12 cellular contexts compared by ENCODE assay signal in the genomic region with DNA sequence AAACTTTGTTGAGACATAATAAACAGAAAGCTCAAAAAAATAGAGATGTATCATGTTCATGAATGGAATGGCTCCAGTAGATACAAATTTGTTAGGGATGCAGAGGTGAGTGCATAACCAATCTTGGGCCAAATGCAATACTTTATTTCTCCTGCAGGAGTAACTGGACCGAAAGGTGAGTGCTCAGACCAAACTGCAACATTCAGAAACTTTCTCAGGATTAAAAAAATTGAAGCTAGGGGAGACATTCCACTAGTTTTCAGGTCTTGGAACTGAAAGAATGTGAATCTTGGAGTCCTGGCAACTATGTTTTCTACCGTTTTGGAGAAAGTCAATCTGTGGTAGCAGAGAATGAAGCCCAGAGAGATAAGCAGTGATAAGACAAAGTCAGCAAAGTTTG. TPM values are rescaled to one million over a fixed set of nuclear protein-coding genes. Genes with fewer than 3 reads are reported as not detected.
DNase-seq lines count a peak whose midpoint lies in the region; ATAC-seq and TF ChIP-seq lines count a peak whose summit lies in the region.
"Had no signal": no experiment of that assay in that cellular context is flagged by ENCODE, and none has a peak within 500 bp of the region (broad histone marks: within the 10 kb centered on the region; RNA-seq: fewer than 3 reads in every experiment).

No MANE protein-coding gene starts in this region.

- no peak overlapping the region for H3K27ac ChIP-seq in DND-41 (ENCODE audit: low read length)
- H3K27ac ChIP-seq: right atrium auricular region had no signal

- no peaks in the 10 kb centered on the region for H4K20me1 ChIP-seq in DND-41 (ENCODE audit: insufficient read depth, low read length)

- H3K4me1 Mint-ChIP-seq in HFFc6 (ENCODE audit: low read depth): no peaks in the 10 kb centered on the region
- no peaks in the 10 kb centered on the region for H3K4me1 Mint-ChIP-seq in activated T-cell treated with anti-CD3 and anti-CD28 coated beads, Interleukin-2, amount 50 U/mL, for 24 hours (ENCODE audit: low read depth)
- H3K4me1 Mint-ChIP-seq: CD8-positive, alpha-beta memory T cell had no signal

- no peaks in the 10 kb centered on the region for H3K9me3 Mint-ChIP-seq in HFFc6
- no peaks in the 10 kb centered on the region for H3K9me3 Mint-ChIP-seq in activated T-cell treated with anti-CD3 and anti-CD28 coated beads, Interleukin-2, amount 50 U/mL, for 24 hours
- H3K9me3 Mint-ChIP-seq: CD8-positive, alpha-beta memory T cell had no signal

- H3K27me3 ChIP-seq in DND-41 (ENCODE audit: insufficient read depth, low read length, poor library complexity) (no peaks in the 10 kb centered on the region), kidney epithelial cell (ENCODE audit: control insufficient read depth, insufficient read depth, low read length) (no peaks in the 10 kb centered on the region)
- H3K27me3 ChIP-seq: right atrium auricular region had no signal

- no peaks in the 10 kb centered on the region for H3K4me1 ChIP-seq in DND-41 (ENCODE audit: insufficient read depth, low read length)
- H3K4me1 ChIP-seq: right atrium auricular region had no signal

- H3K36me3 Mint-ChIP-seq in HFFc6 (ENCODE audit: low read depth): no peaks in the 10 kb centered on the region
- no peaks in the 10 kb centered on the region for H3K36me3 Mint-ChIP-seq in activated T-cell treated with anti-CD3 and anti-CD28 coated beads, Interleukin-2, amount 50 U/mL, for 24 hours (ENCODE audit: low read depth)
- H3K36me3 Mint-ChIP-seq: CD8-positive, alpha-beta memory T cell had no signal

- H2AFZ ChIP-seq in DND-41 (ENCODE audit: low read depth, low read length): no peak overlapping the region

- H3K4me3 Mint-ChIP-seq in HFFc6: no peak overlapping the region
- H3K4me3 Mint-ChIP-seq in activated T-cell treated with anti-CD3 and anti-CD28 coated beads, Interleukin-2, amount 50 U/mL, for 24 hours: no peak overlapping the region
- H3K4me3 Mint-ChIP-seq: CD8-positive, alpha-beta memory T cell had no signal

- H3K4me3 ChIP-seq in DND-41 (ENCODE audit: low read depth in 1 of 2, low read length in 2 of 2) (no peak overlapping the region), kidney epithelial cell (ENCODE audit: low read depth, low read length) (no peak overlapping the region)
- H3K4me3 ChIP-seq: right atrium auricular region had no signal

- H3K36me3 ChIP-seq in DND-41 (ENCODE audit: insufficient read depth, low read length) (no peaks in the 10 kb centered on the region), kidney epithelial cell (ENCODE audit: control insufficient read depth, insufficient read depth, low read length) (no peaks in the 10 kb centered on the region)
- H3K36me3 ChIP-seq: right atrium auricular region had no signal

- H3K9me3 ChIP-seq in DND-41 (ENCODE audit: insufficient read depth, low read length, severe bottlenecking): no peaks in the 10 kb centered on the region
- H3K9me3 ChIP-seq: right atrium auricular region had no signal

- TF ChIP-seq CTCF in DND-41 (IDR thresholded peaks at IDR 0.05; ENCODE audit: borderline replicate concordance, extremely low read depth, low read length, poor library complexity, severe bottlenecking) (peak; percentile 22), HFFc6 (IDR thresholded peaks at IDR 0.05) (peak; percentile 62), kidney epithelial cell (IDR thresholded peaks at IDR 0.05; ENCODE audit: insufficient read depth, low read length, poor library complexity, severe bottlenecking) (peak; percentile 9)

- H3K27me3 Mint-ChIP-seq in HFFc6 (ENCODE audit: insufficient read depth): no peaks in the 10 kb centered on the region; the same call in none of the 2 replicates
- H3K27me3 Mint-ChIP-seq in activated T-cell treated with anti-CD3 and anti-CD28 coated beads, Interleukin-2, amount 50 U/mL, for 24 hours: peaks cover 30% of the 10 kb centered on the region

- ATAC-seq in DND-41 (ENCODE audit: insufficient read depth, low read depth) (no peak), GM18873 (IDR thresholded peaks at IDR 0.05; ENCODE audit: low FRiP score, unreplicated experiment) (no peak)

- H3K79me2 ChIP-seq in DND-41 (ENCODE audit: insufficient read depth, low read length): no peaks in the 10 kb centered on the region

- H3K27ac Mint-ChIP-seq in HFFc6: no peak overlapping the region
- H3K27ac Mint-ChIP-seq in activated T-cell treated with anti-CD3 and anti-CD28 coated beads, Interleukin-2, amount 50 U/mL, for 24 hours: no peak overlapping the region
- H3K27ac Mint-ChIP-seq: CD8-positive, alpha-beta memory T cell had no signal

- H3K4me2 ChIP-seq in DND-41 (ENCODE audit: insufficient read depth, low read length): no peak overlapping the region

- H3K9ac ChIP-seq in DND-41 (ENCODE audit: low read depth, low read length): no peak overlapping the region

- DNase-seq in DND-41: no peak
- no peak for DNase-seq in HFFc6
- DNase-seq in astrocyte of the hippocampus (ENCODE audit: low read depth, low spot score): peak; percentile 5
- DNase-seq in kidney epithelial cell (ENCODE audit: low read depth): no peak
- DNase-seq in activated T-cell treated with anti-CD3 and anti-CD28 coated beads, Interleukin-2, amount 50 U/mL, for 24 hours: no peak
- DNase-seq in NCI-H1694 treated with DMSO at 0.1 percent for 48 hours (lab: John Stamatoyannopoulos, UW): no peak
- no peak for DNase-seq in activated T-cell treated with anti-CD3 and anti-CD28 coated beads, Interleukin-2, amount 50 U/mL, for 1 hour
- DNase-seq: amygdala; CD8-positive, alpha-beta memory T cell; NCI-H2171 treated with DMSO at 0.1 percent for 48 hours had no signal

RNA-seq across cellular contexts. Expression of gene LCORL, which starts 21.2 kb away (rescaled TPM):
- 10 to 100 TPM in 4 of 6 experiments, 1 to 10 TPM in 2; 7.2 to 11.5 (median 10.2) TPM for total RNA-seq in HFFc6 (2021; fragmentation: NEBNext Ultra II Directional; extraction: Animal tissue kit (Norgen Biotek cat#: 25700))
- 18.5 and 35.2 TPM in 2 replicates for total RNA-seq in kidney epithelial cell

Comparison
In these comparisons a context has a peak if more than half of its experiments do, and no peak if none do; other contexts are left out.
1. CTCF ChIP-seq: peak in every context shown above with its lines; median percentile 62 in HFFc6; 22 in DND-41; 9 in kidney epithelial cell.